Comparison of ENCODE assay signal across 15 cellular contexts in the genomic region with DNA sequence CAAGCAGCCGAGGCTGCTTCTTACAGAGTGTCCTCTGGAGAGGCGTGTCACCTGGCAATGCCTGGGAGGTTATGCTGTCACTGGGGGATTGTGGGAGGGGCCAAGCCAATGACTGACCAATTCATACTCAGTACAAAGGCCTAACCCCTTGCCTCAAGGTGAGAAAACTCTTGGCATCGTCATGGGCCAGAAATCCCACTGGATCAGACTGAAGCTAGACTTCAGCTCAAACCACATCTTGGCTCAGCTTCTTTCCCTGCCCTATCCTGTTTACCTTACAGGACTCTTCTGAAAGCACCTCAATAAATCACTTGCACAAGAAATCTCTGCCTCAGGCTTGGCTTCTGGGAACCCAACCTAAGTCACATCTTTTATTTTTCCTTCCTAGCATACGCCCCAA. TPM values are rescaled to one million over a fixed set of nuclear protein-coding genes. Genes with fewer than 3 reads are reported as not detected.
DNase-seq lines count a peak whose midpoint lies in the region; ATAC-seq and TF ChIP-seq lines count a peak whose summit lies in the region.
"Had no signal": no experiment of that assay in that cellular context is flagged by ENCODE, and none has a peak within 500 bp of the region (broad histone marks: within the 10 kb centered on the region; RNA-seq: fewer than 3 reads in every experiment).

No MANE protein-coding gene starts in this region.

- no peaks in the 10 kb centered on the region for H3K9me3 Mint-ChIP-seq in mesothelial cell of epicardium
- no peaks in the 10 kb centered on the region for H3K9me3 Mint-ChIP-seq in activated CD4-positive, alpha-beta T cell treated with anti-CD3 and anti-CD28 coated beads, Interleukin-2, amount 10 ng/mL, durations not matched to agents 24 days and 14 days
- H3K9me3 Mint-ChIP-seq: activated naive CD4-positive, alpha-beta T cell treated with anti-CD3 and anti-CD28 coated beads, Interleukin-2, amount 50 U/mL, for 72 hours; natural killer cell treated with Interleukin-12 subunit alpha and Interleukin-12 subunit beta and Interleukin-15 and Interleukin-18, amount 100 ng/mL, for 72 hours had no signal

- no peaks in the 10 kb centered on the region for H3K9me3 ChIP-seq in stomach

- no peak for TF ChIP-seq EP300 in stomach (IDR thresholded peaks at IDR 0.05)

- TF ChIP-seq POLR2A in stomach (IDR thresholded peaks at IDR 0.05) = no peak

- H3K4me3 Mint-ChIP-seq in mesothelial cell of epicardium = no peak overlapping the region
- no peak overlapping the region for H3K4me3 Mint-ChIP-seq in activated CD4-positive, alpha-beta T cell treated with anti-CD3 and anti-CD28 coated beads, Interleukin-2, amount 10 ng/mL, durations not matched to agents 24 days and 14 days
- H3K4me3 Mint-ChIP-seq: B cell; natural killer cell treated with Interleukin-12 subunit alpha and Interleukin-12 subunit beta and Interleukin-15 and Interleukin-18, amount 100 ng/mL, for 72 hours had no signal

- intact Hi-C loops in stomach (cut with DNase I; ENCODE audit: low total_unique reads) = loop anchor here (10.0 kb wide), 2 partner anchors 102 to 262 kb away; a partner anchor contains a TSS
- intact Hi-C loops in activated CD4-positive, alpha-beta T cell treated with anti-CD3 and anti-CD28 coated beads, Interleukin-2, amount 10 ng/mL, durations not matched to agents 24 days and 14 days (cut with micrococcal nuclease) = no loop called here

- H3K36me3 ChIP-seq in stomach = peaks cover 29 to 59% (median 49%) of the 10 kb centered on the region in 4 donors

- peaks cover 26% of the 10 kb centered on the region for H3K36me3 Mint-ChIP-seq in mesothelial cell of epicardium
- H3K36me3 Mint-ChIP-seq in activated CD4-positive, alpha-beta T cell treated with anti-CD3 and anti-CD28 coated beads, Interleukin-2, amount 10 ng/mL, durations not matched to agents 24 days and 14 days (ENCODE audit: low read depth) = peaks cover 32% of the 10 kb centered on the region

- H3K4me1 ChIP-seq in stomach = peaks cover 9 to 53% (median 27%) of the 10 kb centered on the region in 4 donors

- no peak overlapping the region for H3K4me3 ChIP-seq in stomach

- 54 to 60% (median 55%) methylated on average over 4 of the region's 4 CpGs for WGBS in stomach, 5 donors

- H3K27ac ChIP-seq in epithelial cell of prostate (peak overlapping the region; percentile 69), stomach (peak overlapping the region in 3 of 5 donors; percentile 3 to 27 (median 12))

- DNase-seq in M059J (ENCODE audit: low read depth) (peak; percentile 96), epithelial cell of prostate (ENCODE audit: low read depth, low spot score) (no peak), mesothelial cell of epicardium (ENCODE audit: low spot score in 2 of 2, unreplicated experiment in 2 of 2) (no peak), stomach (no peak), kidney glomerular epithelial cell (lab: John Stamatoyannopoulos, UW) (no peak)
- no peak for DNase-seq in activated CD4-positive, alpha-beta T cell treated with anti-CD3 and anti-CD28 coated beads, Interleukin-2, amount 10 ng/mL, durations not matched to agents 24 days and 14 days
- DNase-seq: activated T-cell treated with anti-CD3 and anti-CD28 coated beads, Interleukin-2, amount 50 U/mL, for 1 hour; HCEC 1CT; NCI-H1694 treated with DMSO at 0.1 percent for 48 hours; retina; substantia nigra had no signal

- no peaks in the 10 kb centered on the region for H3K27me3 ChIP-seq in stomach

- ATAC-seq in HG03196 (IDR thresholded peaks at IDR 0.05; ENCODE audit: unreplicated experiment) = no peak
- ATAC-seq: activated naive CD4-positive, alpha-beta T cell treated with anti-CD3 and anti-CD28 coated beads, Interleukin-2, amount 50 U/mL, for 72 hours; natural killer cell treated with Interleukin-12 subunit alpha and Interleukin-12 subunit beta and Interleukin-15 and Interleukin-18, amount 100 ng/mL, for 72 hours had no signal

- no peaks in the 10 kb centered on the region for H3K27me3 Mint-ChIP-seq in mesothelial cell of epicardium (ENCODE audit: low read depth)
- H3K27me3 Mint-ChIP-seq in activated CD4-positive, alpha-beta T cell treated with anti-CD3 and anti-CD28 coated beads, Interleukin-2, amount 10 ng/mL, durations not matched to agents 24 days and 14 days = no peaks in the 10 kb centered on the region
- H3K27me3 Mint-ChIP-seq: B cell; natural killer cell treated with Interleukin-12 subunit alpha and Interleukin-12 subunit beta and Interleukin-15 and Interleukin-18, amount 100 ng/mL, for 72 hours had no signal

- TF ChIP-seq CTCF in mesothelial cell of epicardium (IDR thresholded peaks at IDR 0.05; ENCODE audit: unreplicated experiment) (no peak), stomach (IDR thresholded peaks at IDR 0.05) (no peak)

- H3K27ac Mint-ChIP-seq in mesothelial cell of epicardium = peak overlapping the region; percentile 91
- H3K27ac Mint-ChIP-seq in activated CD4-positive, alpha-beta T cell treated with anti-CD3 and anti-CD28 coated beads, Interleukin-2, amount 10 ng/mL, durations not matched to agents 24 days and 14 days = no peak overlapping the region
- H3K27ac Mint-ChIP-seq: B cell; natural killer cell treated with Interleukin-12 subunit alpha and Interleukin-12 subunit beta and Interleukin-15 and Interleukin-18, amount 100 ng/mL, for 72 hours had no signal

- H3K4me1 Mint-ChIP-seq in mesothelial cell of epicardium = peaks cover 33% of the 10 kb centered on the region
- H3K4me1 Mint-ChIP-seq in activated CD4-positive, alpha-beta T cell treated with anti-CD3 and anti-CD28 coated beads, Interleukin-2, amount 10 ng/mL, durations not matched to agents 24 days and 14 days = peaks cover 3% of the 10 kb centered on the region
- H3K4me1 Mint-ChIP-seq: B cell had no signal

RNA-seq across cellular contexts. Expression of a gene that starts 9.5 kb away (rescaled TPM):
- 208 and 216 TPM in 2 replicates for total RNA-seq in M059J (2014; rRNA removed; shearing (Covaris generic))
- total RNA-seq in mesothelial cell of epicardium = 63.0 to 64.7 TPM (median 63.1 TPM) in 3 replicates
- 10 to 100 TPM in 4 of 5 donors, 1 to 10 TPM in 1; 3.2 to 73.3 (median 29.9) TPM for total RNA-seq in stomach
- polyA plus RNA-seq in stomach = 100 to 1,000 TPM in 1 of 3 donors, 10 to 100 TPM in 2; 57.6 to 130 (median 85.4) TPM
- total RNA-seq in activated CD4-positive, alpha-beta T cell treated with anti-CD3 and anti-CD28 coated beads, Interleukin-2, amount 10 ng/mL, durations not matched to agents 24 days and 14 days = 29.7 and 30.0 TPM in 2 replicates

RNA-seq across cellular contexts. Expression of a gene that starts 9.6 kb away (rescaled TPM):
- 20.7 and 26.3 TPM in 2 replicates for total RNA-seq in M059J (2014; rRNA removed; shearing (Covaris generic))
- total RNA-seq in mesothelial cell of epicardium = 20.8 to 23.5 TPM (median 22.5 TPM) in 3 replicates
- total RNA-seq in stomach = 100 to 1,000 TPM in 1 of 5 donors, 10 to 100 TPM in 3, 1 to 10 TPM in 1; 8.1 to 104 (median 47.4) TPM
- polyA plus RNA-seq in stomach = 10 to 100 TPM; 12.8 to 16.3 (median 14.7) TPM
- total RNA-seq in activated CD4-positive, alpha-beta T cell treated with anti-CD3 and anti-CD28 coated beads, Interleukin-2, amount 10 ng/mL, durations not matched to agents 24 days and 14 days = 18.6 and 20.5 TPM in 2 replicates
